In the genomic region with DNA sequence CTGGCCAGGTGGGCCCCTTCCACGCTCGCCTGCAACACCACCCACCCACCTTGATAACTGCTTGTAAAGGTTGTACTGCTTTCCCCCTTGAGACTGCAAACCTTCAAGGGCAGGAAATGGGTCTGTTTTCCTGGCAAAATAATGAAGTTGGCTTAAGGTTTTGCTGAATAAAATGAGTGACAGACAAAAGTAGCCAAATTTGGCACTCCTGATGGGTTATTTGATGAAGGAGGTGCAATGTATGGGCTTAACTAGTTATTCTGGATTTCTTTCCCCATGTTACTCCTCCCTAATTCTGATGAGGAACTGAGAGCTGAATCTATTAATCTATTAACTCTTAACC, we compare ENCODE assay signal across 8 cellular contexts. TPM values are rescaled to one million over a fixed set of nuclear protein-coding genes. Genes with fewer than 3 reads are reported as not detected.
DNase-seq lines count a peak whose midpoint lies in the region; TF ChIP-seq lines count a peak whose summit lies in the region.

No MANE protein-coding gene starts in this region.

- no peak overlapping the region for H3K18ac ChIP-seq in trophoblast cell (ENCODE audit: low read length)

- TF ChIP-seq CTCF in Caco-2 (IDR thresholded peaks at IDR 0.05; ENCODE audit: insufficient read depth in 1 of 2, low read depth in 1 of 2, low read length in 1 of 2, severe bottlenecking in 1 of 2, unreplicated experiment in 1 of 2) (no peak), OCI-LY3 (IDR thresholded peaks at IDR 0.05; ENCODE audit: low read depth, low read length) (no peak), epithelial cell of proximal tubule (conservative IDR thresholded peaks at IDR 0.05; ENCODE audit: low read depth, low read length) (no peak), WERI-Rb-1 (IDR thresholded peaks at IDR 0.05; ENCODE audit: low read depth, low read length) (no peak)

- peaks cover 7% of the 10 kb centered on the region for H3K4me1 Mint-ChIP-seq in Caco-2 (ENCODE audit: low read depth, unreplicated experiment)

- no peak overlapping the region for H3K27ac ChIP-seq in OCI-LY3 (ENCODE audit: low read length)
- H3K27ac ChIP-seq in trophoblast cell (ENCODE audit: low read depth, low read length), result no peak overlapping the region
- H3K27ac ChIP-seq in WERI-Rb-1, result no peak overlapping the region

- H3K27me3 Mint-ChIP-seq in Caco-2 (ENCODE audit: insufficient read depth, unreplicated experiment), result no peaks in the 10 kb centered on the region

- H3K27me3 ChIP-seq in Caco-2 (replicated peaks; ENCODE audit: control insufficient read depth, insufficient read depth, low read length), result no peaks in the 10 kb centered on the region
- H3K27me3 ChIP-seq in OCI-LY3 (ENCODE audit: low read depth, low read length), result no peaks in the 10 kb centered on the region
- no peaks in the 10 kb centered on the region for H3K27me3 ChIP-seq in trophoblast cell (ENCODE audit: insufficient read depth, low read length)
- H3K27me3 ChIP-seq in WERI-Rb-1 (ENCODE audit: insufficient read depth, low read depth, severe bottlenecking), result no peaks in the 10 kb centered on the region

- H3K36me3 ChIP-seq in Caco-2 (ENCODE audit: control insufficient read depth, insufficient read depth, low read length) (no peaks in the 10 kb centered on the region), OCI-LY3 (replicated peaks; ENCODE audit: low read depth, low read length) (no peaks in the 10 kb centered on the region), trophoblast cell (ENCODE audit: control insufficient read depth in 1 of 2, insufficient read depth in 2 of 2, low read length in 2 of 2) (no peaks in the 10 kb centered on the region), WERI-Rb-1 (no peaks in the 10 kb centered on the region)

- H2BK5ac ChIP-seq in trophoblast cell (ENCODE audit: low read depth, low read length, poor library complexity), result no peak overlapping the region

- no peak overlapping the region for H2AK5ac ChIP-seq in trophoblast cell (ENCODE audit: low read length)

- no peak overlapping the region for H4K8ac ChIP-seq in trophoblast cell (ENCODE audit: low read depth, low read length)

- no peak overlapping the region for H4K12ac ChIP-seq in trophoblast cell (ENCODE audit: low read depth, low read length)

- no peaks in the 10 kb centered on the region for H4K20me1 ChIP-seq in OCI-LY3 (ENCODE audit: insufficient read depth, low read length)

- H3K27ac Mint-ChIP-seq in Caco-2 (ENCODE audit: unreplicated experiment), result peak overlapping the region; percentile 64

- no peak overlapping the region for H4K91ac ChIP-seq in trophoblast cell (ENCODE audit: low read depth, low read length)

- no peak overlapping the region for H3K14ac ChIP-seq in trophoblast cell (ENCODE audit: low read length)

- BruUV-seq in Caco-2 (replicated peaks; lab: Mats Ljungman, UMichigan), result no TSS peak

- peaks cover 3% of the 10 kb centered on the region for H3K79me1 ChIP-seq in trophoblast cell (ENCODE audit: low read length)

- DNase-seq in Caco-2 (no peak), epithelial cell of proximal tubule (ENCODE audit: low read depth) (no peak), trophoblast cell (no peak), dedifferentiated amniotic fluid mesenchymal stem cell (ENCODE audit: extremely low spot score) (no peak), GM19238 (ENCODE audit: insufficient read length, low spot score) (no peak), WERI-Rb-1 (no peak), NCI-H2107 (lab: John Stamatoyannopoulos, UW) (no peak)

- no peak overlapping the region for H2BK120ac ChIP-seq in trophoblast cell (ENCODE audit: insufficient read depth, low read length, poor library complexity)

- H3K36me3 Mint-ChIP-seq in Caco-2 (ENCODE audit: insufficient read depth, unreplicated experiment), result no peaks in the 10 kb centered on the region

- CTCF ChIA-PET in Caco-2 (lab: Charles Lee), result interaction anchor here (0.6 kb wide), 1 partner anchor 15 kb away, joined by 3 read pairs; a partner anchor contains a TSS

- no peak overlapping the region for H2AFZ ChIP-seq in OCI-LY3 (ENCODE audit: low read depth, low read length)
- H2AFZ ChIP-seq in trophoblast cell (ENCODE audit: insufficient read depth, low read length, poor library complexity), result no peak overlapping the region

- POLR2A ChIA-PET in Caco-2 (lab: Charles Lee), result no interaction called here

- no CpG with 5 or more reads among the region's 2 CpGs for WGBS in trophoblast cell (ENCODE audit: extremely low coverage, insufficient coverage, insufficient read length)

- no peaks in the 10 kb centered on the region for H3K4me1 ChIP-seq in Caco-2
- peaks cover 25% of the 10 kb centered on the region for H3K4me1 ChIP-seq in OCI-LY3 (ENCODE audit: low read length)
- peaks cover 3 to 6% of the 10 kb centered on the region in 2 experiments for H3K4me1 ChIP-seq in trophoblast cell (ENCODE audit: control insufficient read depth in 1 of 2, insufficient read depth in 2 of 2, low read length in 2 of 2)

- peak overlapping the region; percentile 50 for H3K4me3 ChIP-seq in Caco-2 (ENCODE audit: low read depth, low read length)
- peak overlapping the region; percentile 52 for H3K4me3 ChIP-seq in OCI-LY3 (ENCODE audit: low read length)
- H3K4me3 ChIP-seq in epithelial cell of proximal tubule (ENCODE audit: low read depth, low read length), result peak overlapping the region; percentile 63
- H3K4me3 ChIP-seq in trophoblast cell (ENCODE audit: low read depth, low read length), result peak overlapping the region; percentile 66
- H3K4me3 ChIP-seq in WERI-Rb-1 (ENCODE audit: low read depth, low read length), result no peak overlapping the region

- H3K4me2 ChIP-seq in OCI-LY3 (ENCODE audit: low read length) (peak overlapping the region; percentile 71), trophoblast cell (ENCODE audit: low read length) (peak overlapping the region; percentile 90)

- no peak overlapping the region for H2BK12ac ChIP-seq in trophoblast cell (ENCODE audit: low read length)

- H3K23ac ChIP-seq in trophoblast cell (ENCODE audit: low read length), result no peak overlapping the region

- no peaks in the 10 kb centered on the region for H3K79me2 ChIP-seq in OCI-LY3 (ENCODE audit: low read length)
- peaks cover 2% of the 10 kb centered on the region for H3K79me2 ChIP-seq in trophoblast cell (ENCODE audit: control insufficient read depth, insufficient read depth, low read length, poor library complexity)

- no peak overlapping the region for H3K4ac ChIP-seq in trophoblast cell (ENCODE audit: low read depth, low read length)

- intact Hi-C loops in Caco-2 (cut with micrococcal nuclease; ENCODE audit: unreplicated experiment), result no loop called here

- no peaks in the 10 kb centered on the region for H3K9me3 ChIP-seq in Caco-2
- H3K9me3 ChIP-seq in OCI-LY3 (ENCODE audit: insufficient read depth, low read length), result no peaks in the 10 kb centered on the region
- H3K9me3 ChIP-seq in trophoblast cell (ENCODE audit: insufficient read depth, low read depth, low read length), result no peaks in the 10 kb centered on the region
- H3K9me3 ChIP-seq in WERI-Rb-1 (ENCODE audit: severe bottlenecking), result no peaks in the 10 kb centered on the region

- H3K9ac ChIP-seq in OCI-LY3 (ENCODE audit: low read length), result 0 out of 2 replicates have a peak overlapping the region, but pooled peaks have one; percentile 1
- H3K9ac ChIP-seq in trophoblast cell (ENCODE audit: low read length), result no peak overlapping the region

- no peaks in the 10 kb centered on the region for H3K9me3 Mint-ChIP-seq in Caco-2 (ENCODE audit: unreplicated experiment)

- H3K4me3 Mint-ChIP-seq in Caco-2 (ENCODE audit: unreplicated experiment), result peak overlapping the region; percentile 74

RNA-seq across cellular contexts. Expression of a gene that starts 14.6 kb away (rescaled TPM):
- total RNA-seq in Caco-2 (2022) (21.8 and 26.2 TPM in 2 replicates), epithelial cell of proximal tubule (18.7 and 21.0 TPM in 2 replicates)
- polyA plus RNA-seq in trophoblast cell (2013), result 6.7 and 7.1 TPM in 2 replicates

RNA-seq across cellular contexts. Expression of a gene that starts 25.5 kb away (rescaled TPM):
- total RNA-seq in Caco-2 (2022), result 0.91 and 1.2 TPM in 2 replicates
- total RNA-seq in epithelial cell of proximal tubule, result 4.7 and 5.1 TPM in 2 replicates
- polyA plus RNA-seq in trophoblast cell (2013), result 0.05 and 0.10 TPM in 2 replicates
